In genomic region chr19:45863840-45864628, GRCh38 we compare ENCODE assay signal across 1 cellular context.
TF ChIP-seq lines count a peak whose summit lies in the region.

TSS of gene FOXA3 (plus strand) at chr19:45864326. CDS start at chr19:45864457, 131 bp downstream.

TF ChIP-seq in K562, 482 proteins besides CTCF, POLR2A, EP300 and RAD21 (continued from another document and continues in another):
- no peak for TF ChIP-seq REST (CRISPR knock-in tag; IDR thresholded peaks at IDR 0.05; ENCODE audit: low read depth)
- TF ChIP-seq HMG20A (CRISPR knock-in tag; conservative IDR thresholded peaks at IDR 0.05): no peak
- TF ChIP-seq STAT5B (CRISPR knock-in tag; IDR thresholded peaks at IDR 0.05): no peak
- TF ChIP-seq ZNF395 (CRISPR knock-in tag; IDR thresholded peaks at IDR 0.05): no peak
- no peak for TF ChIP-seq SRSF9 (IDR thresholded peaks at IDR 0.05; ENCODE audit: borderline replicate concordance, low read depth, low read length)
- peak; percentile 88 for TF ChIP-seq RB1 (IDR thresholded peaks at IDR 0.05; ENCODE audit: low read depth)
- TF ChIP-seq RHOXF2B (CRISPR knock-in tag; conservative IDR thresholded peaks at IDR 0.05): no peak
- TF ChIP-seq HIVEP1 (CRISPR knock-in tag; IDR thresholded peaks at IDR 0.05): no peak
- TF ChIP-seq ELF1 (tag; IDR thresholded peaks at IDR 0.05): no peak
- peak; percentile 13; the same call in 1 of the 2 replicates for TF ChIP-seq ATF7 (IDR thresholded peaks at IDR 0.05)
- TF ChIP-seq ILF3 (IDR thresholded peaks at IDR 0.05; ENCODE audit: borderline replicate concordance): no peak
- TF ChIP-seq DIDO1 (tag; IDR thresholded peaks at IDR 0.05; ENCODE audit: low read depth): no peak
- TF ChIP-seq MAFK (IDR thresholded peaks at IDR 0.05; ENCODE audit: low read length): no peak
- TF ChIP-seq TAF7 (tag; IDR thresholded peaks at IDR 0.05): 0 out of 2 replicates have a peak, but pooled peaks have one; percentile 30
- TF ChIP-seq BCOR (IDR thresholded peaks at IDR 0.05): peak; percentile 100
- no peak for TF ChIP-seq ZBTB34 (CRISPR knock-in tag; IDR thresholded peaks at IDR 0.05)
- TF ChIP-seq MBD2 (IDR thresholded peaks at IDR 0.05; ENCODE audit: borderline replicate concordance, low read depth): no peak
- no peak for TF ChIP-seq RFX1 (IDR thresholded peaks at IDR 0.05)
- peak; percentile 29; the same call in 1 of the 2 replicates for TF ChIP-seq KLF16 (IDR thresholded peaks at IDR 0.05)
- TF ChIP-seq POLR3G (IDR thresholded peaks at IDR 0.05; ENCODE audit: extremely low read depth, insufficient read length, insufficient replicate concordance): no peak
- no peak for TF ChIP-seq ZNF134 (CRISPR knock-in tag; conservative IDR thresholded peaks at IDR 0.05)
- TF ChIP-seq WHSC1 (IDR thresholded peaks at IDR 0.05; ENCODE audit: low read length): no peak
- no peak for TF ChIP-seq CHD1 (IDR thresholded peaks at IDR 0.05; ENCODE audit: low read length)
- no peak for TF ChIP-seq TAF15 (IDR thresholded peaks at IDR 0.05; ENCODE audit: low read depth, low read length)
- TF ChIP-seq ASH1L (IDR thresholded peaks at IDR 0.05; ENCODE audit: borderline replicate concordance, low read depth, partially characterized antibody): no peak
- no peak for TF ChIP-seq POLR2B (IDR thresholded peaks at IDR 0.05; ENCODE audit: low read depth, partially characterized antibody)
- no peak for TF ChIP-seq ZNF436 (CRISPR knock-in tag; IDR thresholded peaks at IDR 0.05)
- TF ChIP-seq SMC3 (conservative IDR thresholded peaks at IDR 0.05; ENCODE audit: insufficient read depth, low read depth, low read length): peak; percentile 81
- TF ChIP-seq ZNF699 (CRISPR knock-in tag; IDR thresholded peaks at IDR 0.05; ENCODE audit: insufficient replicate concordance): no peak
- no peak for TF ChIP-seq KDM2B (CRISPR knock-in tag; IDR thresholded peaks at IDR 0.05)
- TF ChIP-seq NUFIP1 (IDR thresholded peaks at IDR 0.05; ENCODE audit: partially characterized antibody): no peak
- no peak for TF ChIP-seq ZNF197 (CRISPR knock-in tag; IDR thresholded peaks at IDR 0.05; ENCODE audit: low read depth)
- TF ChIP-seq CREB3 (tag; conservative IDR thresholded peaks at IDR 0.05; ENCODE audit: low read depth): no peak
- TF ChIP-seq HNRNPL (IDR thresholded peaks at IDR 0.05; ENCODE audit: low read depth, low read length): no peak
- TF ChIP-seq MCM5 (IDR thresholded peaks at IDR 0.05; ENCODE audit: low read depth): no peak
- peak; percentile 49 for TF ChIP-seq ZNF121 (CRISPR knock-in tag; conservative IDR thresholded peaks at IDR 0.05)
- TF ChIP-seq ZNF512 (tag; IDR thresholded peaks at IDR 0.05): no peak
- no peak for TF ChIP-seq ZNF518B (CRISPR knock-in tag; IDR thresholded peaks at IDR 0.05)
- TF ChIP-seq ZNF184 (CRISPR knock-in tag; IDR thresholded peaks at IDR 0.05): no peak
- no peak for TF ChIP-seq ZNF717 (CRISPR knock-in tag; IDR thresholded peaks at IDR 0.05)
- no peak for TF ChIP-seq ZNF174 (CRISPR knock-in tag; IDR thresholded peaks at IDR 0.05)
- TF ChIP-seq USF2 (CRISPR knock-in tag; IDR thresholded peaks at IDR 0.05): no peak
- no peak for TF ChIP-seq NFYB (IDR thresholded peaks at IDR 0.05; ENCODE audit: extremely low read depth, insufficient read length)
- TF ChIP-seq ZBTB33 (CRISPR knock-in tag; IDR thresholded peaks at IDR 0.05): peak; percentile 77
- no peak for TF ChIP-seq NFIX (CRISPR knock-in tag; IDR thresholded peaks at IDR 0.05; ENCODE audit: low read depth)
- TF ChIP-seq FOXP1 (CRISPR knock-in tag; IDR thresholded peaks at IDR 0.05): 0 out of 2 replicates have a peak, but pooled peaks have one; percentile 44
- no peak; the same call in 1 of the 2 replicates for TF ChIP-seq STAG1 (CRISPR knock-in tag; IDR thresholded peaks at IDR 0.05; ENCODE audit: borderline replicate concordance)
- no peak for TF ChIP-seq BRD9 (IDR thresholded peaks at IDR 0.05; ENCODE audit: low read depth, partially characterized antibody)
- no peak for TF ChIP-seq SUPT5H (IDR thresholded peaks at IDR 0.05)
- peak; percentile 97 for TF ChIP-seq NCOA6 (IDR thresholded peaks at IDR 0.05)
- TF ChIP-seq CBX1 (IDR thresholded peaks at IDR 0.05; ENCODE audit: low read depth): peak; percentile 99
- no peak for TF ChIP-seq CBFA2T2 (conservative IDR thresholded peaks at IDR 0.05)
- TF ChIP-seq NR2F6 (CRISPR knock-in tag; IDR thresholded peaks at IDR 0.05): no peak
- TF ChIP-seq COPS2 (conservative IDR thresholded peaks at IDR 0.05): no peak
- TF ChIP-seq SMARCE1 (IDR thresholded peaks at IDR 0.05): no peak
- no peak for TF ChIP-seq THAP12 (CRISPR knock-in tag; IDR thresholded peaks at IDR 0.05)
